ENCODE assay signal across 28 cellular contexts in genomic region chr1:162587761-162588260, GRCh38. TPM values are rescaled to one million over a fixed set of nuclear protein-coding genes. Genes with fewer than 3 reads are reported as not detected.
"Had no signal": no experiment of that assay in that cellular context is flagged by ENCODE, and none has a peak within 500 bp of the region (broad histone marks: within the 10 kb centered on the region; RNA-seq: fewer than 3 reads in every experiment).

No MANE protein-coding gene starts in this region.

- FAIRE-seq: pancreas had no signal

- H3K27me3 ChIP-seq: pancreas, stomach, testis, thyroid gland, transverse colon, upper lobe of left lung, vagina had no signal

- H3K9me3 Mint-ChIP-seq: memory B cell; naive thymus-derived CD4-positive, alpha-beta T cell; natural killer cell treated with Interleukin-12 subunit alpha and Interleukin-12 subunit beta and Interleukin-15 and Interleukin-18, amount 100 ng/mL, for 72 hours; stimulated activated naive B cell treated with anti-CD40 and anti-IgM and Interleukin-4, amounts not matched to agents 10 μg/mL and 1 μg/mL and 100 μg/mL, for 72 hours had no signal

- H3K27ac Mint-ChIP-seq: memory B cell; naive thymus-derived CD4-positive, alpha-beta T cell; natural killer cell treated with Interleukin-12 subunit alpha and Interleukin-12 subunit beta and Interleukin-15 and Interleukin-18, amount 100 ng/mL, for 72 hours; stimulated activated naive B cell treated with anti-CD40 and anti-IgM and Interleukin-4, amounts not matched to agents 10 μg/mL and 1 μg/mL and 100 μg/mL, for 72 hours had no signal

- H3K27me3 Mint-ChIP-seq: memory B cell; naive thymus-derived CD4-positive, alpha-beta T cell; natural killer cell treated with Interleukin-12 subunit alpha and Interleukin-12 subunit beta and Interleukin-15 and Interleukin-18, amount 100 ng/mL, for 72 hours; stimulated activated naive B cell treated with anti-CD40 and anti-IgM and Interleukin-4, amounts not matched to agents 10 μg/mL and 1 μg/mL and 100 μg/mL, for 72 hours had no signal

- H3K4me3 ChIP-seq: left ventricle myocardium inferior, lung, mucosa of descending colon, pancreas, prostate gland, skin epidermis, stomach, testis, thyroid gland, transverse colon, upper lobe of left lung, vagina had no signal

- H3K9me3 ChIP-seq: left ventricle myocardium inferior, mucosa of descending colon, pancreas, prostate gland, stomach, testis, thyroid gland, transverse colon, upper lobe of left lung, vagina had no signal

- DNase-seq: islet precursor cell; left ventricle myocardium inferior; midbrain; mucosa of descending colon; naive thymus-derived CD4-positive, alpha-beta T cell; nucleus accumbens; posterior cingulate gyrus; retina; right cardiac atrium; stimulated activated CD4-positive, alpha-beta T cell treated with anti-CD3 and anti-CD28 coated beads, Interleukin-12 subunit alpha, Interleukin-12 subunit beta, amount 100 ng/mL, for 4 hours; stimulated activated CD4-positive, alpha-beta T cell treated with anti-CD3 and anti-CD28 coated beads, Interleukin-15, amount 100 ng/mL, for 24 hours; stimulated activated CD4-positive, alpha-beta T cell treated with anti-CD3 and anti-CD28 coated beads, Interleukin-2, amount 100 ng/mL, for 24 hours; stimulated activated CD4-positive, alpha-beta T cell treated with anti-CD3 and anti-CD28 coated beads, Interleukin-4, amount 100 ng/mL, for 1 hour; stimulated activated naive B cell treated with anti-CD40 and anti-IgM and Interleukin-4, amounts not matched to agents 10 μg/mL and 1 μg/mL and 100 μg/mL, for 72 hours; stimulated activated naive CD8-positive, alpha-beta T cell treated with anti-CD3 and anti-CD28 coated beads, Interleukin-15, Interleukin-2, amounts not matched to agents 100 U/mL and 50 U/mL, for 24 hours; testis; transverse colon; upper lobe of left lung had no signal

- H3K4me1 ChIP-seq: left ventricle myocardium inferior, prostate gland, testis, thyroid gland, upper lobe of left lung, vagina had no signal

- ATAC-seq: naive thymus-derived CD4-positive, alpha-beta T cell; natural killer cell treated with Interleukin-12 subunit alpha and Interleukin-12 subunit beta and Interleukin-15 and Interleukin-18, amount 100 ng/mL, for 72 hours; right cardiac atrium; sciatic nerve; stimulated activated naive B cell treated with anti-CD40 and anti-IgM and Interleukin-4, amounts not matched to agents 10 μg/mL and 1 μg/mL and 100 μg/mL, for 72 hours; stimulated activated naive CD8-positive, alpha-beta T cell treated with anti-CD3 and anti-CD28 coated beads, Interleukin-15, Interleukin-2, amounts not matched to agents 100 U/mL and 50 U/mL, for 24 hours had no signal

- H3K4me1 Mint-ChIP-seq: memory B cell; stimulated activated naive B cell treated with anti-CD40 and anti-IgM and Interleukin-4, amounts not matched to agents 10 μg/mL and 1 μg/mL and 100 μg/mL, for 72 hours had no signal

- H3K27ac ChIP-seq: left ventricle myocardium inferior, prostate gland, skin epidermis, stomach, testis, thyroid gland, transverse colon, upper lobe of left lung, vagina had no signal

- H3K36me3 ChIP-seq: prostate gland had no signal

- H3K4me3 Mint-ChIP-seq: memory B cell; naive thymus-derived CD4-positive, alpha-beta T cell; natural killer cell treated with Interleukin-12 subunit alpha and Interleukin-12 subunit beta and Interleukin-15 and Interleukin-18, amount 100 ng/mL, for 72 hours; stimulated activated naive B cell treated with anti-CD40 and anti-IgM and Interleukin-4, amounts not matched to agents 10 μg/mL and 1 μg/mL and 100 μg/mL, for 72 hours had no signal

RNA-seq across cellular contexts. Expression of gene DDR2, which starts 44.5 kb away (rescaled TPM):
- polyA plus RNA-seq: naive thymus-derived CD4-positive, alpha-beta T cell had no signal
